Comparison of ENCODE assay signal across 13 cellular contexts in genomic region chr1:183186820-183187219, GRCh38. TPM values are rescaled to one million over a fixed set of nuclear protein-coding genes. Genes with fewer than 3 reads are reported as not detected.
DNase-seq lines count a peak whose midpoint lies in the region; ATAC-seq, FAIRE-seq and TF ChIP-seq lines count a peak whose summit lies in the region.
"Had no signal": no experiment of that assay in that cellular context is flagged by ENCODE, and none has a peak within 500 bp of the region (broad histone marks: within the 10 kb centered on the region; RNA-seq: fewer than 3 reads in every experiment).

No MANE protein-coding gene starts in this region.

- DNase-seq in HT-29 (ENCODE audit: low spot score) = peak; percentile 55
- no peak for DNase-seq in colonic mucosa
- peak; percentile 41 for DNase-seq in kidney tubule cell (ENCODE audit: low spot score)
- DNase-seq in small intestine = peak; percentile 59
- DNase-seq in T1000 (lab: John Stamatoyannopoulos, UW) = no peak
- no peak for DNase-seq in thyroid gland
- DNase-seq: effector memory CD4-positive, alpha-beta T cell; gastrocnemius medialis; T-helper 17 cell had no signal

- H3K4me3 ChIP-seq in colonic mucosa = peak overlapping the region; percentile 37
- H3K4me3 ChIP-seq in small intestine (ENCODE audit: low read depth in 1 of 2, low read length in 2 of 2) = no peak overlapping the region
- no peak overlapping the region for H3K4me3 ChIP-seq in thyroid gland (replicated peaks in 1 of 3)

- intact Hi-C loops in colonic mucosa (cut with DNase I) (no loop called here), thyroid gland (cut with DNase I) (loop anchor here (10.0 kb wide), 1 partner anchor 48 kb away; no protein-coding TSS in a partner anchor)

- H3K36me3 ChIP-seq in colonic mucosa (no peaks in the 10 kb centered on the region), small intestine (ENCODE audit: control insufficient read depth in 2 of 2, insufficient read depth in 2 of 2, low read length in 2 of 2) (no peaks in the 10 kb centered on the region), thyroid gland (no peaks in the 10 kb centered on the region)
- H3K36me3 ChIP-seq: gastrocnemius medialis had no signal

- WGBS in small intestine, 3 donors = 17 to 60% (median 34%) methylated on average over 4 of the region's 4 CpGs
- 74 to 76% methylated on average over 4 of the region's 4 CpGs for WGBS in thyroid gland, 2 donors

- H3K4me1 ChIP-seq in colonic mucosa (no peaks in the 10 kb centered on the region), small intestine (ENCODE audit: control insufficient read depth in 2 of 2, insufficient read depth in 1 of 2, low read depth in 1 of 2, low read length in 1 of 2) (no peaks in the 10 kb centered on the region), thyroid gland (peaks cover 0 to 9% of the 10 kb centered on the region in 2 donors)
- H3K4me1 ChIP-seq: gastrocnemius medialis had no signal

- H3K27ac ChIP-seq in colonic mucosa = peak overlapping the region; percentile 92
- no peak overlapping the region for H3K27ac ChIP-seq in small intestine (ENCODE audit: low read depth in 1 of 2, low read length in 1 of 2)
- H3K27ac ChIP-seq in thyroid gland = peak overlapping the region in 1 of 3 donors; percentile 90
- H3K27ac ChIP-seq: gastrocnemius medialis had no signal

- peak overlapping the region in 1 of 2 donors; percentile 73 for H3K9ac ChIP-seq in colonic mucosa (ENCODE audit: low read depth in 2 of 2, low read length in 2 of 2)

- H3K9me3 ChIP-seq in colonic mucosa (no peaks in the 10 kb centered on the region), small intestine (ENCODE audit: control insufficient read depth, low read depth) (no peaks in the 10 kb centered on the region), thyroid gland (no peaks in the 10 kb centered on the region)
- H3K9me3 ChIP-seq: body of pancreas, gastrocnemius medialis had no signal

- TF ChIP-seq POLR2A in thyroid gland (IDR thresholded peaks at IDR 0.05) = no peak

- no peak for ATAC-seq in GM18519 (IDR thresholded peaks at IDR 0.05; ENCODE audit: low FRiP score, unreplicated experiment)
- ATAC-seq in HG03469 (IDR thresholded peaks at IDR 0.05; ENCODE audit: unreplicated experiment) = no peak
- ATAC-seq: gastrocnemius medialis, T-helper 17 cell had no signal

- H3K27me3 ChIP-seq in colonic mucosa = no peaks in the 10 kb centered on the region
- no peaks in the 10 kb centered on the region for H3K27me3 ChIP-seq in small intestine (ENCODE audit: control insufficient read depth in 2 of 2, insufficient read depth in 2 of 2, low read length in 2 of 2)
- H3K27me3 ChIP-seq in thyroid gland = no peaks in the 10 kb centered on the region
- H3K27me3 ChIP-seq: body of pancreas, gastrocnemius medialis had no signal

- no peak for FAIRE-seq in small intestine (lab: Jason Lieb, UNC)
- FAIRE-seq: islet of Langerhans had no signal

- TF ChIP-seq CTCF in colonic mucosa (IDR thresholded peaks at IDR 0.05) (no peak), thyroid gland (IDR thresholded peaks at IDR 0.05) (no peak)

RNA-seq across cellular contexts. Expression of gene LAMC2, which starts 0.8 kb away (rescaled TPM):
- 4.3 and 5.0 TPM in 2 replicates for total RNA-seq in HT-29 (2014; rRNA removed; shearing (Covaris generic))
- total RNA-seq in colonic mucosa (10 to 100 TPM; 25.3 to 27.7 TPM), thyroid gland (10 to 100 TPM; 24.3 to 53.4 (median 27.9) TPM)
- polyA plus RNA-seq in small intestine = 1 to 10 TPM; 2.4 to 7.7 (median 4.7) TPM
- total RNA-seq: T-helper 17 cell had no signal

Comparison
In these comparisons a context has a peak if more than half of its experiments do, and no peak if none do; other contexts are left out.
1. DNase-seq: peak in HT-29 (single experiment), kidney tubule cell (single experiment) and small intestine (single experiment); none in colonic mucosa (single experiment), T1000 (single experiment) and thyroid gland (0 of 2).